In the genomic region with DNA sequence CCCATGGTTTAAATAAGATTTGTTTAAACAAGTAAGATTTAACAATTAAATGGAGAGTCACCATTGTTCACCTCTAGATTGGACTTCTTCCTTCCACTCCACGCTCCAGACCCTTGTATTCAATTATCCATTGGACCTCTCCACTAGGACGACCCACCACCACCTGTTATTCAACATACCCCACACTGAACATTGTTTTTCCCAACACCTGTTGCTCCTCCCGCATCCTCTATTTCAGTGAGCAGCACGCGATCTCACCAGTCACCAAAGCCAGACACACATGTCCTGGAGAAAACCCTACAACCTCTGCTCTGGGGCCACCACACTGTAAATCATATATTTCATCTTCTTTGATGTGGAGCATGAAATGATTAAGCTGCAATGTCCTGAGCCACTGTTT, we compare ENCODE assay signal across 1 cellular context.
TF ChIP-seq lines count a peak whose summit lies in the region.

No MANE protein-coding gene starts in this region.

TF ChIP-seq in H1, 55 proteins besides CTCF, POLR2A, EP300 and RAD21:
- TF ChIP-seq SIRT6 (IDR thresholded peaks at IDR 0.05; ENCODE audit: low read length) (no peak), TAF7 (optimal IDR thresholded peaks at IDR 0.05; ENCODE audit: borderline replicate concordance, low read depth, low read length) (no peak), ASH2L (IDR thresholded peaks at IDR 0.05; ENCODE audit: low read length) (no peak), TCF12 (IDR thresholded peaks at IDR 0.05; ENCODE audit: low read depth, low read length) (no peak), ZNF274 (IDR thresholded peaks at IDR 0.05; ENCODE audit: borderline replicate concordance, extremely low read depth, low read length) (no peak), YY1 (IDR thresholded peaks at IDR 0.05; ENCODE audit: low read depth, low read length) (no peak), GTF2F1 (IDR thresholded peaks at IDR 0.05; ENCODE audit: borderline replicate concordance, low read depth, low read length) (no peak), BACH1 (IDR thresholded peaks at IDR 0.05; ENCODE audit: low read length) (no peak)
- TF ChIP-seq, protein P1, sequence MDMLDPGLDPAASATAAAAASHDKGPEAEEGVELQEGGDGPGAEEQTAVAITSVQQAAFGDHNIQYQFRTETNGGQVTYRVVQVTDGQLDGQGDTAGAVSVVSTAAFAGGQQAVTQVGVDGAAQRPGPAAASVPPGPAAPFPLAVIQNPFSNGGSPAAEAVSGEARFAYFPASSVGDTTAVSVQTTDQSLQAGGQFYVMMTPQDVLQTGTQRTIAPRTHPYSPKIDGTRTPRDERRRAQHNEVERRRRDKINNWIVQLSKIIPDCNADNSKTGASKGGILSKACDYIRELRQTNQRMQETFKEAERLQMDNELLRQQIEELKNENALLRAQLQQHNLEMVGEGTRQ (IDR thresholded peaks at IDR 0.05; ENCODE audit: low read length), result no peak
